10 cellular contexts compared by ENCODE assay signal in the genomic region with DNA sequence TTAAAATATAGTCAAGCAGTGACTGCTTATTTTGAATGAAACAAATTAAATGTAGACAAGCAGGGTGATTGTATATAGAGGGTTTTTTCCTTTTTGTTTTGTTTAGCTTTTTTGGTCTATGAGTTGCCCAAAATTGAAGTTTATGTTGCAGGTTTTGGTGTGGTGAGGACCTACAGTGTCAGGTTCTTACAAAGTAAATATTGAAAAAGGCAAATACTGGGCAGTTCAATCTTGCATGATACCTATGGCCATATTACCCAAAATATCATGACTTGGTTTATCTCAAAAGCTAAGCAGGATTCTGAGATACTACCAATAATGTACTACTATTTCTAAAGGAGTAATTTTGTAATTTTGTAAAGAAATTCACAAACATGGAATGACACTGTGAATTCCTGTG. TPM values are rescaled to one million over a fixed set of nuclear protein-coding genes. Genes with fewer than 3 reads are reported as not detected.
DNase-seq lines count a peak whose midpoint lies in the region; ATAC-seq and TF ChIP-seq lines count a peak whose summit lies in the region.
"Had no signal": no experiment of that assay in that cellular context is flagged by ENCODE, and none has a peak within 500 bp of the region (broad histone marks: within the 10 kb centered on the region; RNA-seq: fewer than 3 reads in every experiment).

No MANE protein-coding gene starts in this region.

- in situ Hi-C loops in mammary epithelial cell (cut with MboI; ENCODE audit: low sequenced_read_pairs in 2 of 2): loop anchor here in 1 of 2 donors (10.0 kb wide), 1 partner anchor 108 kb away; no protein-coding TSS in a partner anchor

- ATAC-seq in stimulated activated naive CD8-positive, alpha-beta T cell treated with anti-CD3 and anti-CD28 coated beads, Interleukin-15, Interleukin-2, amounts not matched to agents 100 U/mL and 50 U/mL, for 24 hours: no peak

- H3K4me3 Mint-ChIP-seq in stimulated activated naive CD8-positive, alpha-beta T cell treated with anti-CD3 and anti-CD28 coated beads, Interleukin-15, Interleukin-2, amounts not matched to agents 100 ng/mL and 50 ng/mL, for 24 hours: peak overlapping the region; percentile 87

- no peak for TF ChIP-seq CTCF in mammary epithelial cell (conservative IDR thresholded peaks at IDR 0.05 in 1 of 2, IDR thresholded peaks at IDR 0.05 in 1 of 2; ENCODE audit: extremely low read depth in 1 of 2, insufficient read depth in 1 of 2, low read depth in 1 of 2, low read length in 2 of 2)

- no peaks in the 10 kb centered on the region for H3K27me3 ChIP-seq in mammary epithelial cell (ENCODE audit: insufficient read depth, low read length)

- H2AFZ ChIP-seq in mammary epithelial cell (ENCODE audit: low read depth, low read length): no peak overlapping the region

- no TSS peak for BruUV-seq in mammary epithelial cell (replicated peaks; lab: Mats Ljungman, UMichigan)

- CTCF ChIA-PET in mammary epithelial cell (lab: Charles Lee; ENCODE audit: low non-redundant PET): no interaction called here

- peak overlapping the region; percentile 57 to 89 (median 70) for H3K4me3 ChIP-seq in mammary epithelial cell (replicated peaks in 1 of 3; ENCODE audit: insufficient read depth in 1 of 3, low read depth in 2 of 3, low read length in 3 of 3)

- peaks cover 3% of the 10 kb centered on the region for H3K27me3 Mint-ChIP-seq in stimulated activated naive CD8-positive, alpha-beta T cell treated with anti-CD3 and anti-CD28 coated beads, Interleukin-15, Interleukin-2, amounts not matched to agents 100 ng/mL and 50 ng/mL, for 24 hours
- H3K27me3 Mint-ChIP-seq: memory B cell had no signal

- no peak for DNase-seq in stimulated activated naive CD8-positive, alpha-beta T cell treated with anti-CD3 and anti-CD28 coated beads, Interleukin-15, Interleukin-2, amounts not matched to agents 100 U/mL and 50 U/mL, for 24 hours
- DNase-seq in mammary epithelial cell (no peak), myocyte (ENCODE audit: low read depth) (peak; percentile 24), HuH-7 (ENCODE audit: low spot score) (no peak), mesenteric fat pad (ENCODE audit: low spot score) (no peak), NCI-H526 treated with DMSO at 0.1 percent for 48 hours (lab: John Stamatoyannopoulos, UW) (no peak), kidney tubule cell (ENCODE audit: low spot score) (no peak)

- H3K36me3 ChIP-seq in mammary epithelial cell (ENCODE audit: insufficient read depth, low read length): no peaks in the 10 kb centered on the region

- peak overlapping the region; percentile 100 for H3K27ac ChIP-seq in mammary epithelial cell (ENCODE audit: insufficient read depth, low read depth, low read length)

- intact Hi-C loops in mammary epithelial cell (cut with micrococcal nuclease): no loop called here

- H3K27ac Mint-ChIP-seq in stimulated activated naive CD8-positive, alpha-beta T cell treated with anti-CD3 and anti-CD28 coated beads, Interleukin-15, Interleukin-2, amounts not matched to agents 100 ng/mL and 50 ng/mL, for 24 hours: no peak overlapping the region
- H3K27ac Mint-ChIP-seq: memory B cell had no signal

- no peak overlapping the region for H3K9ac ChIP-seq in mammary epithelial cell (ENCODE audit: insufficient read depth, low read length)

- peaks cover 30% of the 10 kb centered on the region for H3K79me2 ChIP-seq in mammary epithelial cell (ENCODE audit: insufficient read depth, low read length)

- no peaks in the 10 kb centered on the region for H3K9me3 Mint-ChIP-seq in stimulated activated naive CD8-positive, alpha-beta T cell treated with anti-CD3 and anti-CD28 coated beads, Interleukin-15, Interleukin-2, amounts not matched to agents 100 ng/mL and 50 ng/mL, for 24 hours
- H3K9me3 Mint-ChIP-seq: memory B cell had no signal

- H4K20me1 ChIP-seq in mammary epithelial cell (ENCODE audit: insufficient read depth, low read length): no peaks in the 10 kb centered on the region

- peaks cover 3% of the 10 kb centered on the region for H3K36me3 Mint-ChIP-seq in stimulated activated naive CD8-positive, alpha-beta T cell treated with anti-CD3 and anti-CD28 coated beads, Interleukin-15, Interleukin-2, amounts not matched to agents 100 ng/mL and 50 ng/mL, for 24 hours (ENCODE audit: low read depth)
- H3K36me3 Mint-ChIP-seq: memory B cell had no signal

- H3K9me3 ChIP-seq in mammary epithelial cell (replicated peaks; ENCODE audit: insufficient read depth, low read length): no peaks in the 10 kb centered on the region

- H3K4me1 ChIP-seq in mammary epithelial cell (ENCODE audit: insufficient read depth, low read length): peaks cover 14% of the 10 kb centered on the region

- peaks cover 65% of the 10 kb centered on the region for H3K4me1 Mint-ChIP-seq in stimulated activated naive CD8-positive, alpha-beta T cell treated with anti-CD3 and anti-CD28 coated beads, Interleukin-15, Interleukin-2, amounts not matched to agents 100 ng/mL and 50 ng/mL, for 24 hours (ENCODE audit: low read depth)

- peak overlapping the region; percentile 93 for H3K4me2 ChIP-seq in mammary epithelial cell (ENCODE audit: insufficient read depth, low read depth, low read length)

- dilution Hi-C loops in mammary epithelial cell (cut with HindIII; ENCODE audit: low sequenced_read_pairs): no loop called here

RNA-seq across cellular contexts. Expression of gene DNAJB4, which starts 1.8 kb away (rescaled TPM):
- total RNA-seq in mammary epithelial cell (10 to 100 TPM; 15.6 to 25.3 TPM), myocyte (223 and 226 TPM in 2 replicates), mesenteric fat pad (25.2 TPM)
- polyA plus RNA-seq in mammary epithelial cell: 6.2 TPM
- polyA minus RNA-seq in mammary epithelial cell: 7.1 TPM
- 87.1 TPM for polyA plus RNA-seq in myocyte (2012)

RNA-seq across cellular contexts. Expression of gene FUBP1, which starts 27.6 kb away (rescaled TPM):
- total RNA-seq in mammary epithelial cell (100 to 1,000 TPM in 1 of 2 donors, 10 to 100 TPM in 1; 85.9 to 113 TPM), myocyte (107 and 134 TPM in 2 replicates), mesenteric fat pad (93.6 TPM)
- polyA plus RNA-seq in mammary epithelial cell: 85.4 TPM
- 82.6 TPM for polyA minus RNA-seq in mammary epithelial cell
- polyA plus RNA-seq in myocyte (2012): 63.7 TPM

RNA-seq across cellular contexts. Expression of gene GIPC2, which starts 39.3 kb away (rescaled TPM):
- under 1 TPM in 1 of 2 donors, not detected in 1; under 0.01 TPM for total RNA-seq in mammary epithelial cell
- polyA plus RNA-seq in mammary epithelial cell: not detected
- polyA minus RNA-seq in mammary epithelial cell: not detected
- total RNA-seq in myocyte: 2.2 and 2.3 TPM in 2 replicates
- 0.39 TPM for polyA plus RNA-seq in myocyte (2012)
- total RNA-seq in mesenteric fat pad: 2.7 TPM
- total RNA-seq: NCI-H460 had no signal
